Comparison of ENCODE assay signal across 27 cellular contexts in the genomic region with DNA sequence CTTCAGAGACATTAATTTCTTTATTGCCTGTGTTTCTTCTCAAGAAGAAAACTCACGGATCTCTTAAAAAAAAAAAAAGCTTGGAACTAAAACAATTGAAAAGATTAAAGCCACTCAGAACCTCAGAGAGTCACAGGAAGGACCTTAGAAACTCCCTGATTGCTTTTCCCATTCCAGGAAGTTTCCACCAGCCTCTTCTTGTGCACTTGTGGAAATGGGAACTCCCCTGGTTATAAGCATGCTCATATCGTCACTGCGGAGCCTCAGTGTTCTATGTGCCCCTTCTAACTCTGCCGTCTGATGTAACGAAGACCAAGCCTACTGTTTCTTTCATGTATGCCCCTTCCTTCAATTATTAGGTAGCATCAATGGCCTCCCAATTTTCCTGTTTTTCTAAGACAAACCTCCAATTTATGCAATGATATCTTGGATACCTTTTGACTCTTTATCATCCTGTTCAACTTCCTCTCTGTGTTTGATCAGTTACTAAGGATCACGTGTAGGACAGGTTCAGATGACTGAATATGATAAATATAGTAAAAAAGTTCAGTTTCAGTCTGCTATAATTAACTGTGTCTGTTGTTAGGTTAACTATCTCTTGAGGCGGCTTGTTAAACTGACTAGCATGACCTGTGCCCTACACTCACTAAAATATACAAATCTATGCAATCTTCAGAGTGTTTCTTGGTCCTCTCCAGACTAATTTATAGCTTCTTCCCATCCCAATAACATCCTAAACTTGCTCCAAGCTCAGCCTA.
A peak's percentile ranks its signal among the peaks of the same experiment; 100 is the strongest.
DNase-seq lines count a peak whose midpoint lies in the region; ATAC-seq and TF ChIP-seq lines count a peak whose summit lies in the region.
"Had no signal": no experiment of that assay in that cellular context is flagged by ENCODE, and none has a peak within 500 bp of the region (broad histone marks: within the 10 kb centered on the region; RNA-seq: fewer than 3 reads in every experiment).

No MANE protein-coding gene starts in this region.

- no peak overlapping the region for H3K4me3 ChIP-seq in thyroid gland (replicated peaks in 1 of 3)
- H3K4me3 ChIP-seq in MM.1S (ENCODE audit: low read length): no peak overlapping the region
- H3K4me3 ChIP-seq: A549; BLaER1 treated with 17β-estradiol and CSF1 and Interleukin-3, amounts not matched to agents 10 nM and 100 nM; GM12878; K562 had no signal

- POLR2A ChIA-PET in WTC11 (lab: Charles Lee): no interaction called here

- H3K4me2 ChIP-seq in MM.1S (ENCODE audit: low read depth, low read length): no peak overlapping the region
- H3K4me2 ChIP-seq: A549; BLaER1 treated with 17β-estradiol and CSF1 and Interleukin-3, amounts not matched to agents 10 nM and 100 nM had no signal

- no peaks in the 10 kb centered on the region for H3K9me3 ChIP-seq in thyroid gland
- no peaks in the 10 kb centered on the region for H3K9me3 ChIP-seq in MM.1S (replicated peaks; ENCODE audit: insufficient read depth, low read length)
- H3K9me3 ChIP-seq: A549; BLaER1 treated with 17β-estradiol and CSF1 and Interleukin-3, amounts not matched to agents 10 nM and 100 nM had no signal

- no peaks in the 10 kb centered on the region for H3K79me2 ChIP-seq in MM.1S (ENCODE audit: low read length)

- H3K36me3 ChIP-seq in thyroid gland: no peaks in the 10 kb centered on the region
- H3K36me3 ChIP-seq in MM.1S (replicated peaks; ENCODE audit: insufficient read depth, low read length): no peaks in the 10 kb centered on the region
- H3K36me3 ChIP-seq: BLaER1 treated with 17β-estradiol and CSF1 and Interleukin-3, amounts not matched to agents 10 nM and 100 nM had no signal

- 83% methylated on average over 7 of the region's 7 CpGs for WGBS in thyroid gland, 2 donors

- no peak for DNase-seq in WTC11 (ENCODE audit: low spot score)
- DNase-seq in thyroid gland: no peak
- no peak for DNase-seq in islet precursor cell
- DNase-seq in MM.1S: no peak
- DNase-seq in HuH-7 (ENCODE audit: low spot score): no peak
- DNase-seq: AML-193; CD4-positive, alpha-beta T cell; Kasumi-1; MV-4-11; NCI-H1105; NCI-H1436 treated with DMSO at 0.1 percent for 48 hours; NCI-H187 treated with DMSO at 0.1 percent for 48 hours; NCI-H2107; NCI-H524; NCI-H748 treated with DMSO at 0.1 percent for 48 hours; NK-92 treated with Interleukin-12 subunit alpha and Interleukin-12 subunit beta, amount 100 ng/mL, for 24 hours; SHP77 treated with DMSO at 0.1 percent for 48 hours; T-helper 1 cell had no signal

- intact Hi-C loops in thyroid gland (cut with DNase I): no loop called here

- H3K36me3 Mint-ChIP-seq in WTC11: no peaks in the 10 kb centered on the region

- H3K27ac Mint-ChIP-seq in WTC11: peak overlapping the region; percentile 1; the same call in 1 of the 2 replicates
- H3K27ac Mint-ChIP-seq: CD4-positive, alpha-beta T cell had no signal

- peak overlapping the region; percentile 30 for H3K27ac ChIP-seq in 22Rv1
- H3K27ac ChIP-seq in thyroid gland: no peak overlapping the region
- H3K27ac ChIP-seq in MM.1S (ENCODE audit: low read length): no peak overlapping the region
- H3K27ac ChIP-seq: A549; BLaER1 treated with 17β-estradiol and CSF1 and Interleukin-3, amounts not matched to agents 10 nM and 100 nM; RWPE1 had no signal

- ATAC-seq in GM18861 (IDR thresholded peaks at IDR 0.05; ENCODE audit: unreplicated experiment): peak; percentile 93
- ATAC-seq in HG02759 (IDR thresholded peaks at IDR 0.05; ENCODE audit: unreplicated experiment): peak; percentile 74
- ATAC-seq in WTC11: no peak
- ATAC-seq: A549, GM12878, HepG2, K562 had no signal

- H3K9ac ChIP-seq in MM.1S (ENCODE audit: low read length): no peak overlapping the region
- H3K9ac ChIP-seq: BLaER1 treated with 17β-estradiol and CSF1 and Interleukin-3, amounts not matched to agents 10 nM and 100 nM had no signal

- no peak overlapping the region for H2AFZ ChIP-seq in MM.1S (ENCODE audit: low read length)

- no peaks in the 10 kb centered on the region for H3K9me2 ChIP-seq in MM.1S (replicated peaks; ENCODE audit: insufficient read depth, low read length)

- no peaks in the 10 kb centered on the region for H4K20me1 ChIP-seq in MM.1S (ENCODE audit: insufficient read depth, low read length)
- H4K20me1 ChIP-seq: BLaER1 treated with 17β-estradiol and CSF1 and Interleukin-3, amounts not matched to agents 10 nM and 100 nM had no signal

- TF ChIP-seq CTCF in 22Rv1 (IDR thresholded peaks at IDR 0.05) (no peak), WTC11 (IDR thresholded peaks at IDR 0.05) (no peak), thyroid gland (IDR thresholded peaks at IDR 0.05) (no peak), MM.1S (IDR thresholded peaks at IDR 0.05; ENCODE audit: low read length) (no peak)

- no peaks in the 10 kb centered on the region for H3K4me1 Mint-ChIP-seq in WTC11

- H3K4me1 ChIP-seq in thyroid gland (peaks cover 6 to 7% of the 10 kb centered on the region in 2 donors), MM.1S (ENCODE audit: low read length) (no peaks in the 10 kb centered on the region)
- H3K4me1 ChIP-seq: A549; BLaER1 treated with 17β-estradiol and CSF1 and Interleukin-3, amounts not matched to agents 10 nM and 100 nM had no signal

- H3K4me3 Mint-ChIP-seq in WTC11: no peak overlapping the region
- H3K4me3 Mint-ChIP-seq: CD4-positive, alpha-beta T cell had no signal

- TF ChIP-seq POLR2A in thyroid gland (IDR thresholded peaks at IDR 0.05): no peak

- H3K27me3 Mint-ChIP-seq in WTC11 (ENCODE audit: low read depth): no peaks in the 10 kb centered on the region
- H3K27me3 Mint-ChIP-seq: CD4-positive, alpha-beta T cell had no signal

- CTCF ChIA-PET in WTC11 (lab: Charles Lee): no interaction called here

- H3K9me3 Mint-ChIP-seq in WTC11: no peaks in the 10 kb centered on the region
- H3K9me3 Mint-ChIP-seq: CD4-positive, alpha-beta T cell had no signal

- H3K27me3 ChIP-seq in thyroid gland: no peaks in the 10 kb centered on the region
- H3K27me3 ChIP-seq in MM.1S (replicated peaks; ENCODE audit: insufficient read depth, low read length): no peaks in the 10 kb centered on the region
- H3K27me3 ChIP-seq: BLaER1 treated with 17β-estradiol and CSF1 and Interleukin-3, amounts not matched to agents 10 nM and 100 nM had no signal

- no peaks in the 10 kb centered on the region for H3F3A ChIP-seq in MM.1S (ENCODE audit: insufficient read depth, low read length)

TF ChIP-seq in WTC11, 78 proteins besides CTCF, POLR2A, EP300 and RAD21:
- TF ChIP-seq, protein P1, sequence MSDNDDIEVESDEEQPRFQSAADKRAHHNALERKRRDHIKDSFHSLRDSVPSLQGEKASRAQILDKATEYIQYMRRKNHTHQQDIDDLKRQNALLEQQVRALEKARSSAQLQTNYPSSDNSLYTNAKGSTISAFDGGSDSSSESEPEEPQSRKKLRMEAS (CRISPR knock-in tag; IDR thresholded peaks at IDR 0.05): no peak
- TF ChIP-seq SP1 (CRISPR knock-in tag; conservative IDR thresholded peaks at IDR 0.05): no peak
TF ChIP-seq in WTC11: peak in this region for 0.
